10 cellular contexts compared by ENCODE assay signal in genomic region chr17:44008205-44008909, GRCh38. TPM values are rescaled to one million over a fixed set of nuclear protein-coding genes. Genes with fewer than 3 reads are reported as not detected.
A peak's percentile ranks its signal among the peaks of the same experiment; 100 is the strongest.
DNase-seq lines count a peak whose midpoint lies in the region; ATAC-seq, FAIRE-seq and TF ChIP-seq lines count a peak whose summit lies in the region.
"Had no signal": no experiment of that assay in that cellular context is flagged by ENCODE, and none has a peak within 500 bp of the region (broad histone marks: within the 10 kb centered on the region; RNA-seq: fewer than 3 reads in every experiment).

No MANE protein-coding gene starts in this region.

- TF ChIP-seq EP300 in GM12878 (IDR thresholded peaks at IDR 0.05; ENCODE audit: borderline replicate concordance in 1 of 2, control insufficient read depth in 1 of 2, low read depth in 2 of 2, low read length in 2 of 2): no peak

- H3K27ac ChIP-seq in HUES6 (ENCODE audit: low read depth, low read length) (no peak overlapping the region), GM12878 (ENCODE audit: control insufficient read depth, insufficient read depth) (no peak overlapping the region)
- H3K27ac ChIP-seq: ovary had no signal

- no peak for TF ChIP-seq POLR2A in GM12878 (IDR thresholded peaks at IDR 0.05; ENCODE audit: low read depth, low read length)

- H3K9ac ChIP-seq in HUES6 (ENCODE audit: low read length): no peak overlapping the region
- peak overlapping the region; percentile 24; the same call in 1 of the 2 replicates for H3K9ac ChIP-seq in GM12878 (ENCODE audit: control insufficient read depth, insufficient read depth, low read length)

- H3K36me3 Mint-ChIP-seq in CD14-positive monocyte: peaks cover 26 to 33% of the 10 kb centered on the region in 2 donors
- H3K36me3 Mint-ChIP-seq in naive thymus-derived CD8-positive, alpha-beta T cell: peaks cover 0 to 22% (median 11%) of the 10 kb centered on the region in 3 donors

- H4K20me1 ChIP-seq in GM12878 (ENCODE audit: control insufficient read depth, insufficient read depth): no peaks in the 10 kb centered on the region; the same call in 1 of the 2 replicates

- in situ Hi-C loops in GM12878 (cut with MboI): loop anchor here (25.0 kb wide), 1 partner anchor 796 kb away; the partner anchor contains the start of gene TMEM106A

- peaks cover 21% of the 10 kb centered on the region for H3K36me3 ChIP-seq in HUES6 (ENCODE audit: control insufficient read depth, insufficient read depth, low read length)
- H3K36me3 ChIP-seq in GM12878 (ENCODE audit: control insufficient read depth in 2 of 2, insufficient read depth in 2 of 2, low read length in 1 of 2): no peaks in the 10 kb centered on the region
- H3K36me3 ChIP-seq: ovary had no signal

- peak overlapping the region; percentile 96; the same call in 1 of the 2 replicates for H3K4me2 ChIP-seq in GM12878 (ENCODE audit: control insufficient read depth, insufficient read depth)

- POLR2A ChIA-PET in GM12878 (lab: Charles Lee): interaction anchor here (0.6 to 1.3 kb wide), 3 partner anchors 46 to 134 kb away, joined by 3 read pairs; no protein-coding TSS in a partner anchor
- POLR2A ChIA-PET in naive thymus-derived CD8-positive, alpha-beta T cell (lab: Charles Lee): interaction anchor here (1.0 kb wide), 1 partner anchor 524 kb away, joined by 4 read pairs; the partner anchor contains the start of gene DHX8

- CTCF ChIA-PET in GM12878 (lab: Yijun Ruan, JAX): interaction anchor here (0.7 to 4.1 kb wide), 11 partner anchors 31 to 162 kb away, joined by 3 to 12 read pairs (median 3); no protein-coding TSS in a partner anchor

- H3K4me3 Mint-ChIP-seq in CD14-positive monocyte: peak overlapping the region; percentile 86 to 94
- peak overlapping the region; percentile 78 to 91 (median 89) for H3K4me3 Mint-ChIP-seq in naive thymus-derived CD8-positive, alpha-beta T cell

- SMC1A ChIA-PET in GM12878 (lab: Charles Lee; ENCODE audit: uncharacterized antibody, unreplicated experiment): interaction anchor here (0.7 to 1.0 kb wide), 2 partner anchors 14 to 124 kb away, joined by 3 read pairs; no protein-coding TSS in a partner anchor

- DNase-seq in CD14-positive monocyte (ENCODE audit: low spot score) (no peak), GM12878 (ENCODE audit: low read depth, low spot score) (no peak), globus pallidus (ENCODE audit: low spot score) (no peak), HK-2 (ENCODE audit: unreplicated experiment) (no peak)
- no peak for DNase-seq in naive thymus-derived CD8-positive, alpha-beta T cell
- DNase-seq: ovary had no signal

- no peaks in the 10 kb centered on the region for H3K9me3 ChIP-seq in HUES6 (ENCODE audit: control insufficient read depth, insufficient read depth, low read depth, low read length)
- H3K9me3 ChIP-seq in GM12878 (replicated peaks; ENCODE audit: control insufficient read depth, insufficient read depth, low read length): no peaks in the 10 kb centered on the region
- H3K9me3 ChIP-seq: ovary had no signal

- RAD21 ChIA-PET in GM12878 (lab: Charles Lee; ENCODE audit: unreplicated experiment): interaction anchor here (1.0 kb wide), 1 partner anchor 103 kb away, joined by 3 read pairs; no protein-coding TSS in a partner anchor

- H3K79me2 ChIP-seq in GM12878 (ENCODE audit: control insufficient read depth, insufficient read depth, low read length): no peaks in the 10 kb centered on the region

- H3K27ac Mint-ChIP-seq in CD14-positive monocyte: peak overlapping the region in 6 of 7 donors; percentile 79 to 92 (median 84)
- peak overlapping the region in 8 of 10 donors; percentile 22 to 83 (median 63) for H3K27ac Mint-ChIP-seq in naive thymus-derived CD8-positive, alpha-beta T cell

- WGBS in GM12878 (ENCODE audit: insufficient coverage, insufficient replicate concordance, low lambda C conversion rate, missing lambda C conversion rate): 50% methylated on average over 6 of the region's 6 CpGs

- H2AFZ ChIP-seq in GM12878 (ENCODE audit: control insufficient read depth, low read depth, low read length): no peak overlapping the region

- peaks cover 43% of the 10 kb centered on the region for H3K4me1 Mint-ChIP-seq in CD14-positive monocyte
- peaks cover 18 to 31% (median 29%) of the 10 kb centered on the region in 4 donors for H3K4me1 Mint-ChIP-seq in naive thymus-derived CD8-positive, alpha-beta T cell

- H3K4me3 ChIP-seq in HUES6 (ENCODE audit: low read depth, low read length): peak overlapping the region; percentile 86
- H3K4me3 ChIP-seq in GM12878: no peak overlapping the region

- TF ChIP-seq RAD21 in GM12878 (IDR thresholded peaks at IDR 0.05; ENCODE audit: insufficient read depth, low read depth, low read length): no peak

- peaks cover 0 to 17% (median 5%) of the 10 kb centered on the region in 7 donors for H3K9me3 Mint-ChIP-seq in CD14-positive monocyte
- no peaks in the 10 kb centered on the region for H3K9me3 Mint-ChIP-seq in naive thymus-derived CD8-positive, alpha-beta T cell

- peaks cover 28 to 37% (median 33%) of the 10 kb centered on the region in 3 donors for H3K27me3 Mint-ChIP-seq in CD14-positive monocyte (ENCODE audit: low read depth in 3 of 3)
- peaks cover 0 to 11% (median 2%) of the 10 kb centered on the region in 5 donors for H3K27me3 Mint-ChIP-seq in naive thymus-derived CD8-positive, alpha-beta T cell

- H3K27me3 ChIP-seq in HUES6 (ENCODE audit: control insufficient read depth, insufficient read depth, low read length): peaks cover 32% of the 10 kb centered on the region
- H3K27me3 ChIP-seq in GM12878 (replicated peaks in 1 of 2; ENCODE audit: control insufficient read depth in 2 of 2, insufficient read depth in 2 of 2, low read length in 1 of 2): peaks cover 10% of the 10 kb centered on the region in 2 experiments

- peaks cover 14% of the 10 kb centered on the region for H3K4me1 ChIP-seq in HUES6 (ENCODE audit: control insufficient read depth, insufficient read depth, low read length)
- H3K4me1 ChIP-seq in GM12878 (ENCODE audit: control insufficient read depth, insufficient read depth, low read length): peaks cover 16% of the 10 kb centered on the region

- intact Hi-C loops in CD14-positive monocyte (cut with micrococcal nuclease): loop anchor here in 1 of 2 donors (5.0 kb wide), 1 partner anchor 34 kb away; no protein-coding TSS in a partner anchor
- intact Hi-C loops in GM12878 (cut with micrococcal nuclease; ENCODE audit: unreplicated experiment): no loop called here

- TF ChIP-seq CTCF in CD14-positive monocyte (IDR thresholded peaks at IDR 0.05): no peak
- TF ChIP-seq CTCF in GM12878 (IDR thresholded peaks at IDR 0.05 in 2 of 3, conservative IDR thresholded peaks at IDR 0.05 in 1 of 3; ENCODE audit: control insufficient read depth in 2 of 3, extremely low read depth in 1 of 3, insufficient read depth in 1 of 3, low read depth in 3 of 3, low read length in 3 of 3): no peak

- no peak for FAIRE-seq in GM12878 (lab: Jason Lieb, UNC)

- ATAC-seq in GM12878 (no peak), HG03139 (IDR thresholded peaks at IDR 0.05; ENCODE audit: unreplicated experiment) (no peak), GM19035 (IDR thresholded peaks at IDR 0.05; ENCODE audit: unreplicated experiment) (no peak)
- no peak for ATAC-seq in naive thymus-derived CD8-positive, alpha-beta T cell

- no TSS peak for BruUV-seq in GM12878 (replicated peaks; lab: Mats Ljungman, UMichigan)

RNA-seq across cellular contexts. Expression of gene NAGS, which starts 3.9 kb away (rescaled TPM):
- polyA plus RNA-seq in CD14-positive monocyte (under 1 TPM; 0.84 to 0.93 TPM), GM12878 (2011; rRNA removed) (0.58 and 0.80 TPM in 2 replicates), GM12878 (2014; fragmentation: Illumina TruSeq; extraction: Trizol) (0.53 TPM in 1 of 2 replicates, not detected in the other), GM12878 (2014; fragmentation: Nextera tagmentation; extraction: Ambion mirVana) (under 1 TPM in 1 of 2 experiments, not detected in 1; 0.11 TPM), GM12878 (2014; rRNA removed) (0.38 and 0.55 TPM in 2 replicates), GM12878 (2016; fragmentation: Nextera tagmentation; extraction: Ambion mirVana) (1 to 10 TPM in 1 of 2 experiments, under 1 TPM in 1; 0.72 to 1.6 TPM)
- total RNA-seq in GM12878 (2013; cell fraction: nucleolus; rRNA removed): 0.75 and 1.5 TPM in 2 replicates
- total RNA-seq in GM12878 (2014; rRNA removed) (0.65 and 0.90 TPM in 2 replicates), GM12878 (2014; rRNA removed; fragmentation: Illumina TruSeq; extraction: Trizol) (0.46 and 0.58 TPM in 2 replicates), GM12878 (2021) (0.64 TPM in 2 replicates)
- polyA plus RNA-seq in GM12878 (2011; ENCODE audit: low read depth): 0.21 TPM
- polyA plus RNA-seq in GM12878 (2011; cell fraction: cytosol; rRNA removed): 0.70 and 1.3 TPM in 2 replicates
- polyA plus RNA-seq in GM12878 (2011; cell fraction: nucleus; rRNA removed): 0.57 and 0.87 TPM in 2 replicates
- 0.39 and 0.77 TPM in 2 replicates for polyA plus RNA-seq in GM12878 (2012)
- 0.66 and 1.2 TPM in 2 replicates for polyA minus RNA-seq in GM12878 (2011; rRNA and poly(A)+ RNA removed)
- 0.42 TPM in 1 of 2 replicates, not detected in the other for polyA minus RNA-seq in GM12878 (2011; cell fraction: cytosol; rRNA and poly(A)+ RNA removed)
- polyA minus RNA-seq in GM12878 (2011; cell fraction: nucleus; rRNA and poly(A)+ RNA removed): 0.96 and 0.97 TPM in 2 replicates
- under 1 TPM; 0.19 to 0.96 TPM for total RNA-seq in naive thymus-derived CD8-positive, alpha-beta T cell
- polyA plus RNA-seq in naive thymus-derived CD8-positive, alpha-beta T cell: under 1 TPM; 0.39 to 0.62 (median 0.59) TPM

RNA-seq across cellular contexts. Expression of gene TMEM101, which starts 6.4 kb away (rescaled TPM):
- polyA plus RNA-seq in CD14-positive monocyte (10 to 100 TPM; 33.6 to 41.4 TPM), GM12878 (2011; rRNA removed) (19.9 and 27.8 TPM in 2 replicates), GM12878 (2014; fragmentation: Illumina TruSeq; extraction: Trizol) (14.7 and 18.4 TPM in 2 replicates), GM12878 (2014; fragmentation: Nextera tagmentation; extraction: Ambion mirVana) (10 to 100 TPM; 70.0 to 72.5 TPM), GM12878 (2014; rRNA removed) (39.2 and 47.3 TPM in 2 replicates), GM12878 (2016; fragmentation: Nextera tagmentation; extraction: Ambion mirVana) (10 to 100 TPM; 30.1 to 35.2 TPM)
- total RNA-seq in GM12878 (2013; cell fraction: nucleolus; rRNA removed): 37.1 and 41.1 TPM in 2 replicates
- total RNA-seq in GM12878 (2014; rRNA removed) (43.8 and 48.7 TPM in 2 replicates), GM12878 (2014; rRNA removed; fragmentation: Illumina TruSeq; extraction: Trizol) (25.0 and 25.3 TPM in 2 replicates), GM12878 (2021) (34.6 and 36.6 TPM in 2 replicates)
- polyA plus RNA-seq in GM12878 (2011; ENCODE audit: low read depth): 18.4 TPM
- polyA plus RNA-seq in GM12878 (2011; cell fraction: cytosol; rRNA removed): 44.0 and 54.5 TPM in 2 replicates
- 21.5 and 23.8 TPM in 2 replicates for polyA plus RNA-seq in GM12878 (2011; cell fraction: nucleus; rRNA removed)
- 39.7 and 39.9 TPM in 2 replicates for polyA plus RNA-seq in GM12878 (2012)
- polyA minus RNA-seq in GM12878 (2011; rRNA and poly(A)+ RNA removed): 36.9 and 62.2 TPM in 2 replicates
- polyA minus RNA-seq in GM12878 (2011; cell fraction: cytosol; rRNA and poly(A)+ RNA removed): 14.7 and 14.9 TPM in 2 replicates
- 11.1 and 14.8 TPM in 2 replicates for polyA minus RNA-seq in GM12878 (2011; cell fraction: nucleus; rRNA and poly(A)+ RNA removed)
- 10 to 100 TPM; 26.8 to 27.6 TPM for total RNA-seq in naive thymus-derived CD8-positive, alpha-beta T cell
- polyA plus RNA-seq in naive thymus-derived CD8-positive, alpha-beta T cell: 10 to 100 TPM; 23.6 to 28.8 (median 27.1) TPM

RNA-seq across cellular contexts. Expression of gene PYY, which starts 54.6 kb away (rescaled TPM):
- polyA plus RNA-seq in CD14-positive monocyte (not detected), GM12878 (2011; rRNA removed) (0.07 TPM in 1 of 2 replicates, not detected in the other), GM12878 (2014; fragmentation: Illumina TruSeq; extraction: Trizol) (not detected in 2 replicates), GM12878 (2014; fragmentation: Nextera tagmentation; extraction: Ambion mirVana) (not detected), GM12878 (2014; rRNA removed) (0.18 TPM in 1 of 2 replicates, not detected in the other), GM12878 (2016; fragmentation: Nextera tagmentation; extraction: Ambion mirVana) (not detected)
- not detected in 2 replicates for total RNA-seq in GM12878 (2013; cell fraction: nucleolus; rRNA removed)
- total RNA-seq in GM12878 (2014; rRNA removed) (not detected in 2 replicates), GM12878 (2014; rRNA removed; fragmentation: Illumina TruSeq; extraction: Trizol) (not detected in 2 replicates), GM12878 (2021) (not detected in 2 replicates)
- polyA plus RNA-seq in GM12878 (2011; ENCODE audit: low read depth): not detected
- polyA plus RNA-seq in GM12878 (2011; cell fraction: cytosol; rRNA removed): not detected in 2 replicates
- polyA plus RNA-seq in GM12878 (2011; cell fraction: nucleus; rRNA removed): 0.21 TPM in 1 of 2 replicates, not detected in the other
- polyA plus RNA-seq in GM12878 (2012): 0.11 TPM in 1 of 2 replicates, not detected in the other
- not detected in 2 replicates for polyA minus RNA-seq in GM12878 (2011; rRNA and poly(A)+ RNA removed)
- not detected in 2 replicates for polyA minus RNA-seq in GM12878 (2011; cell fraction: cytosol; rRNA and poly(A)+ RNA removed)
- polyA minus RNA-seq in GM12878 (2011; cell fraction: nucleus; rRNA and poly(A)+ RNA removed): not detected in 2 replicates
- not detected for total RNA-seq in naive thymus-derived CD8-positive, alpha-beta T cell
- polyA plus RNA-seq in naive thymus-derived CD8-positive, alpha-beta T cell: not detected
- total RNA-seq: LHCN-M2 had no signal

RNA-seq across cellular contexts. Expression of gene LSM12, which starts 58.1 kb away (rescaled TPM):
- 10 to 100 TPM; 64.4 to 65.8 TPM for polyA plus RNA-seq in CD14-positive monocyte
- 15.5 and 19.4 TPM in 2 replicates for total RNA-seq in GM12878 (2013; cell fraction: nucleolus; rRNA removed)
- 56.3 and 60.9 TPM in 2 replicates for total RNA-seq in GM12878 (2014; rRNA removed)
- total RNA-seq in GM12878 (2014; rRNA removed; fragmentation: Illumina TruSeq; extraction: Trizol): 61.4 and 66.1 TPM in 2 replicates
- 74.0 and 75.6 TPM in 2 replicates for total RNA-seq in GM12878 (2021)
- polyA plus RNA-seq in GM12878 (2011; ENCODE audit: low read depth): 30.4 TPM
- 63.5 and 66.5 TPM in 2 replicates for polyA plus RNA-seq in GM12878 (2011; rRNA removed)
- 56.2 and 57.3 TPM in 2 replicates for polyA plus RNA-seq in GM12878 (2011; cell fraction: cytosol; rRNA removed)
- 21.2 and 23.1 TPM in 2 replicates for polyA plus RNA-seq in GM12878 (2011; cell fraction: nucleus; rRNA removed)
- polyA plus RNA-seq in GM12878 (2012): 36.7 and 44.6 TPM in 2 replicates
- 87.8 and 94.6 TPM in 2 replicates for polyA plus RNA-seq in GM12878 (2014; fragmentation: Illumina TruSeq; extraction: Trizol)
- polyA plus RNA-seq in GM12878 (2014; fragmentation: Nextera tagmentation; extraction: Ambion mirVana): 100 to 1,000 TPM in 1 of 2 experiments, 10 to 100 TPM in 1; 51.1 to 206 TPM
- polyA plus RNA-seq in GM12878 (2014; rRNA removed): 50.6 and 57.3 TPM in 2 replicates
- polyA plus RNA-seq in GM12878 (2016; fragmentation: Nextera tagmentation; extraction: Ambion mirVana): 100 to 1,000 TPM; 131 to 132 TPM
- 75.6 and 90.0 TPM in 2 replicates for polyA minus RNA-seq in GM12878 (2011; rRNA and poly(A)+ RNA removed)
- polyA minus RNA-seq in GM12878 (2011; cell fraction: cytosol; rRNA and poly(A)+ RNA removed): 29.1 and 33.5 TPM in 2 replicates
- 9.8 and 16.6 TPM in 2 replicates for polyA minus RNA-seq in GM12878 (2011; cell fraction: nucleus; rRNA and poly(A)+ RNA removed)
- total RNA-seq in naive thymus-derived CD8-positive, alpha-beta T cell: 10 to 100 TPM; 33.3 to 36.0 TPM
- 10 to 100 TPM; 63.4 to 82.6 (median 66.7) TPM for polyA plus RNA-seq in naive thymus-derived CD8-positive, alpha-beta T cell
